Comparison of ENCODE assay signal across 2 cellular contexts in the genomic region with DNA sequence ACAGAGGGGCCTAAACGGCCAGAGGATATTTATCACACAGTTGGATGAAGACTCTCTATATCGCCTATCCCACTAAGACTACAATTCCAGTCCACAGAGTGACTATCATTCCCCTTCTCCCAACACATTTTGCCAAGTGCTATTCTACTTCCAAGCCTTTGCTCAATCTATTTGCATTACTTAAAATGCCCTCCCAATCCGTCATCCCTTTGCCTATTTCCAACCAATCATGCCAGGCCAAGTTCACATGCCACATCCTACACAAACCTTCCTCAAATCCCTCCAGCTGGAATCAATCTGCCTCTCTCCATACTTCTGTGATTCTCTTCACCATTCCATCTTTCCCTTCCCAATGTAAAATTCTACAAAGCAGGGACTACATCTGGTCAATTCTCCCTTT.
TF ChIP-seq lines count a peak whose summit lies in the region.

No MANE protein-coding gene starts in this region.

TF ChIP-seq in IMR-90, 13 proteins besides CTCF, POLR2A, EP300 and RAD21:
- TF ChIP-seq MAFK (IDR thresholded peaks at IDR 0.05; ENCODE audit: low read depth, low read length), result no peak

TF ChIP-seq in HepG2, 621 proteins besides CTCF, POLR2A, EP300 and RAD21:
- TF ChIP-seq ZNF782 (CRISPR knock-in tag; IDR thresholded peaks at IDR 0.05; ENCODE audit: borderline replicate concordance), result no peak
- TF ChIP-seq, protein P1, sequence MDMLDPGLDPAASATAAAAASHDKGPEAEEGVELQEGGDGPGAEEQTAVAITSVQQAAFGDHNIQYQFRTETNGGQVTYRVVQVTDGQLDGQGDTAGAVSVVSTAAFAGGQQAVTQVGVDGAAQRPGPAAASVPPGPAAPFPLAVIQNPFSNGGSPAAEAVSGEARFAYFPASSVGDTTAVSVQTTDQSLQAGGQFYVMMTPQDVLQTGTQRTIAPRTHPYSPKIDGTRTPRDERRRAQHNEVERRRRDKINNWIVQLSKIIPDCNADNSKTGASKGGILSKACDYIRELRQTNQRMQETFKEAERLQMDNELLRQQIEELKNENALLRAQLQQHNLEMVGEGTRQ (IDR thresholded peaks at IDR 0.05; ENCODE audit: low read depth, low read length), result no peak
- TF ChIP-seq, protein P1 (CRISPR knock-in tag; IDR thresholded peaks at IDR 0.05; ENCODE audit: borderline replicate concordance), result no peak
- no peak for TF ChIP-seq ZNF879 (CRISPR knock-in tag; IDR thresholded peaks at IDR 0.05)
- TF ChIP-seq ARHGAP35 (CRISPR knock-in tag; IDR thresholded peaks at IDR 0.05; ENCODE audit: borderline replicate concordance), result no peak
- TF ChIP-seq SPEN (CRISPR knock-in tag; IDR thresholded peaks at IDR 0.05; ENCODE audit: low read depth), result no peak
- no peak for TF ChIP-seq HOXA5 (CRISPR knock-in tag; IDR thresholded peaks at IDR 0.05)
- TF ChIP-seq, protein P2, sequence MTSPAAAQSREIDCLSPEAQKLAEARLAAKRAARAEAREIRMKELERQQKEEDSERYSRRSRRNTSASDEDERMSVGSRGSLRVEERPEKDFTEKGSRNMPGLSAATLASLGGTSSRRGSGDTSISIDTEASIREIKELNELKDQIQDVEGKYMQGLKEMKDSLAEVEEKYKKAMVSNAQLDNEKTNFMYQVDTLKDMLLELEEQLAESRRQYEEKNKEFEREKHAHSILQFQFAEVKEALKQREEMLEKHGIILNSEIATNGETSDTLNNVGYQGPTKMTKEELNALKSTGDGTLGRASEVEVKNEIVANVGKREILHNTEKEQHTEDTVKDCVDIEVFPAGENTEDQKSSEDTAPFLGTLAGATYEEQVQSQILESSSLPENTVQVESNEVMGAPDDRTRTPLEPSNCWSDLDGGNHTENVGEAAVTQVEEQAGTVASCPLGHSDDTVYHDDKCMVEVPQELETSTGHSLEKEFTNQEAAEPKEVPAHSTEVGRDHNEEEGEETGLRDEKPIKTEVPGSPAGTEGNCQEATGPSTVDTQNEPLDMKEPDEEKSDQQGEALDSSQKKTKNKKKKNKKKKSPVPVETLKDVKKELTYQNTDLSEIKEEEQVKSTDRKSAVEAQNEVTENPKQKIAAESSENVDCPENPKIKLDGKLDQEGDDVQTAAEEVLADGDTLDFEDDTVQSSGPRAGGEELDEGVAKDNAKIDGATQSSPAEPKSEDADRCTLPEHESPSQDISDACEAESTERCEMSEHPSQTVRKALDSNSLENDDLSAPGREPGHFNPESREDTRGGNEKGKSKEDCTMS (CRISPR knock-in tag; conservative IDR thresholded peaks at IDR 0.05), result no peak
- no peak for TF ChIP-seq ZSCAN20 (CRISPR knock-in tag; IDR thresholded peaks at IDR 0.05; ENCODE audit: borderline replicate concordance)
- no peak for TF ChIP-seq ZNF44 (CRISPR knock-in tag; IDR thresholded peaks at IDR 0.05)
- no peak for TF ChIP-seq SRF (IDR thresholded peaks at IDR 0.05; ENCODE audit: low read depth, low read length)
- no peak for TF ChIP-seq ARNT (IDR thresholded peaks at IDR 0.05)
- no peak for TF ChIP-seq GABPA (IDR thresholded peaks at IDR 0.05; ENCODE audit: low read depth, low read length)
- no peak for TF ChIP-seq GABPA (CRISPR knock-in tag; IDR thresholded peaks at IDR 0.05; ENCODE audit: low read depth)
- no peak for TF ChIP-seq NCOA2 (CRISPR knock-in tag; IDR thresholded peaks at IDR 0.05)
- no peak for TF ChIP-seq ZNF547 (CRISPR knock-in tag; IDR thresholded peaks at IDR 0.05)
- TF ChIP-seq, protein P3, sequence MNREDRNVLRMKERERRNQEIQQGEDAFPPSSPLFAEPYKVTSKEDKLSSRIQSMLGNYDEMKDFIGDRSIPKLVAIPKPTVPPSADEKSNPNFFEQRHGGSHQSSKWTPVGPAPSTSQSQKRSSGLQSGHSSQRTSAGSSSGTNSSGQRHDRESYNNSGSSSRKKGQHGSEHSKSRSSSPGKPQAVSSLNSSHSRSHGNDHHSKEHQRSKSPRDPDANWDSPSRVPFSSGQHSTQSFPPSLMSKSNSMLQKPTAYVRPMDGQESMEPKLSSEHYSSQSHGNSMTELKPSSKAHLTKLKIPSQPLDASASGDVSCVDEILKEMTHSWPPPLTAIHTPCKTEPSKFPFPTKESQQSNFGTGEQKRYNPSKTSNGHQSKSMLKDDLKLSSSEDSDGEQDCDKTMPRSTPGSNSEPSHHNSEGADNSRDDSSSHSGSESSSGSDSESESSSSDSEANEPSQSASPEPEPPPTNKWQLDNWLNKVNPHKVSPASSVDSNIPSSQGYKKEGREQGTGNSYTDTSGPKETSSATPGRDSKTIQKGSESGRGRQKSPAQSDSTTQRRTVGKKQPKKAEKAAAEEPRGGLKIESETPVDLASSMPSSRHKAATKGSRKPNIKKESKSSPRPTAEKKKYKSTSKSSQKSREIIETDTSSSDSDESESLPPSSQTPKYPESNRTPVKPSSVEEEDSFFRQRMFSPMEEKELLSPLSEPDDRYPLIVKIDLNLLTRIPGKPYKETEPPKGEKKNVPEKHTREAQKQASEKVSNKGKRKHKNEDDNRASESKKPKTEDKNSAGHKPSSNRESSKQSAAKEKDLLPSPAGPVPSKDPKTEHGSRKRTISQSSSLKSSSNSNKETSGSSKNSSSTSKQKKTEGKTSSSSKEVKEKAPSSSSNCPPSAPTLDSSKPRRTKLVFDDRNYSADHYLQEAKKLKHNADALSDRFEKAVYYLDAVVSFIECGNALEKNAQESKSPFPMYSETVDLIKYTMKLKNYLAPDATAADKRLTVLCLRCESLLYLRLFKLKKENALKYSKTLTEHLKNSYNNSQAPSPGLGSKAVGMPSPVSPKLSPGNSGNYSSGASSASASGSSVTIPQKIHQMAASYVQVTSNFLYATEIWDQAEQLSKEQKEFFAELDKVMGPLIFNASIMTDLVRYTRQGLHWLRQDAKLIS (CRISPR knock-in tag; IDR thresholded peaks at IDR 0.05), result no peak
- TF ChIP-seq, protein P4, sequence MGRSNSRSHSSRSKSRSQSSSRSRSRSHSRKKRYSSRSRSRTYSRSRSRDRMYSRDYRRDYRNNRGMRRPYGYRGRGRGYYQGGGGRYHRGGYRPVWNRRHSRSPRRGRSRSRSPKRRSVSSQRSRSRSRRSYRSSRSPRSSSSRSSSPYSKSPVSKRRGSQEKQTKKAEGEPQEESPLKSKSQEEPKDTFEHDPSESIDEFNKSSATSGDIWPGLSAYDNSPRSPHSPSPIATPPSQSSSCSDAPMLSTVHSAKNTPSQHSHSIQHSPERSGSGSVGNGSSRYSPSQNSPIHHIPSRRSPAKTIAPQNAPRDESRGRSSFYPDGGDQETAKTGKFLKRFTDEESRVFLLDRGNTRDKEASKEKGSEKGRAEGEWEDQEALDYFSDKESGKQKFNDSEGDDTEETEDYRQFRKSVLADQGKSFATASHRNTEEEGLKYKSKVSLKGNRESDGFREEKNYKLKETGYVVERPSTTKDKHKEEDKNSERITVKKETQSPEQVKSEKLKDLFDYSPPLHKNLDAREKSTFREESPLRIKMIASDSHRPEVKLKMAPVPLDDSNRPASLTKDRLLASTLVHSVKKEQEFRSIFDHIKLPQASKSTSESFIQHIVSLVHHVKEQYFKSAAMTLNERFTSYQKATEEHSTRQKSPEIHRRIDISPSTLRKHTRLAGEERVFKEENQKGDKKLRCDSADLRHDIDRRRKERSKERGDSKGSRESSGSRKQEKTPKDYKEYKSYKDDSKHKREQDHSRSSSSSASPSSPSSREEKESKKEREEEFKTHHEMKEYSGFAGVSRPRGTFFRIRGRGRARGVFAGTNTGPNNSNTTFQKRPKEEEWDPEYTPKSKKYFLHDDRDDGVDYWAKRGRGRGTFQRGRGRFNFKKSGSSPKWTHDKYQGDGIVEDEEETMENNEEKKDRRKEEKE (IDR thresholded peaks at IDR 0.05), result no peak
- no peak for TF ChIP-seq FOXK2 (IDR thresholded peaks at IDR 0.05)
- no peak for TF ChIP-seq MAF1 (CRISPR knock-in tag; IDR thresholded peaks at IDR 0.05; ENCODE audit: borderline replicate concordance)
